13 cellular contexts compared by ENCODE assay signal in genomic region chr1:201704439-201704792, GRCh38.
A peak's percentile ranks its signal among the peaks of the same experiment; 100 is the strongest.
DNase-seq lines count a peak whose midpoint lies in the region; ATAC-seq and TF ChIP-seq lines count a peak whose summit lies in the region.
"Had no signal": no experiment of that assay in that cellular context is flagged by ENCODE, and none has a peak within 500 bp of the region (broad histone marks: within the 10 kb centered on the region; RNA-seq: fewer than 3 reads in every experiment).

No MANE protein-coding gene starts in this region.

- H3K9me2 ChIP-seq in PC-9 (ENCODE audit: insufficient read depth), result no peaks in the 10 kb centered on the region

- no peaks in the 10 kb centered on the region for H3K36me3 ChIP-seq in PC-9 (ENCODE audit: low read depth)
- no peaks in the 10 kb centered on the region for H3K36me3 ChIP-seq in stomach smooth muscle (ENCODE audit: control insufficient read depth in 2 of 2, insufficient read depth in 2 of 2, low read length in 2 of 2)
- H3K36me3 ChIP-seq: lower lobe of right lung, WERI-Rb-1 had no signal

- H3K27me3 Mint-ChIP-seq in CD14-positive monocyte (ENCODE audit: low read depth in 3 of 3), result peaks cover 0 to 2% (median 0%) of the 10 kb centered on the region in 3 donors
- H3K27me3 Mint-ChIP-seq in glutamatergic neuron (ENCODE audit: unreplicated experiment), result peaks cover 14% of the 10 kb centered on the region
- peaks cover 3% of the 10 kb centered on the region for H3K27me3 Mint-ChIP-seq in T-helper 2 cell treated with Interferon-gamma antibody and Interleukin-4, amounts not matched to agents 5 μg/mL and 100 μg/mL, for 36 hours (ENCODE audit: low read depth)
- H3K27me3 Mint-ChIP-seq in immature natural killer cell (ENCODE audit: low read depth in 3 of 3), result peaks cover 0 to 5% (median 3%) of the 10 kb centered on the region in 3 donors

- no peaks in the 10 kb centered on the region for H3K9me3 ChIP-seq in PC-9 (ENCODE audit: insufficient read depth, low read depth)
- H3K9me3 ChIP-seq in stomach smooth muscle (ENCODE audit: control insufficient read depth in 2 of 2, low read length in 2 of 2), result peaks cover 0 to 4% of the 10 kb centered on the region in 2 donors
- H3K9me3 ChIP-seq: Caco-2, heart right ventricle, lower lobe of right lung had no signal

- no peaks in the 10 kb centered on the region for H3K36me3 Mint-ChIP-seq in CD14-positive monocyte
- H3K36me3 Mint-ChIP-seq in glutamatergic neuron (ENCODE audit: unreplicated experiment), result no peaks in the 10 kb centered on the region
- no peaks in the 10 kb centered on the region for H3K36me3 Mint-ChIP-seq in T-helper 2 cell treated with Interferon-gamma antibody and Interleukin-4, amounts not matched to agents 5 μg/mL and 100 μg/mL, for 36 hours (ENCODE audit: low read depth)
- no peaks in the 10 kb centered on the region for H3K36me3 Mint-ChIP-seq in immature natural killer cell

- H3K4me1 Mint-ChIP-seq in CD14-positive monocyte (peaks cover 12% of the 10 kb centered on the region), glutamatergic neuron (ENCODE audit: low read depth, unreplicated experiment) (peaks cover 47% of the 10 kb centered on the region), immature natural killer cell (no peaks in the 10 kb centered on the region)
- peaks cover 3% of the 10 kb centered on the region for H3K4me1 Mint-ChIP-seq in T-helper 2 cell treated with Interferon-gamma antibody and Interleukin-4, amounts not matched to agents 5 μg/mL and 100 μg/mL, for 36 hours (ENCODE audit: low read depth)
- H3K4me1 Mint-ChIP-seq: central memory CD8-positive, alpha-beta T cell had no signal

- POLR2A ChIA-PET in PC-9 (lab: Charles Lee; ENCODE audit: unreplicated experiment), result no interaction called here

- ATAC-seq in HG03196 (IDR thresholded peaks at IDR 0.05; ENCODE audit: unreplicated experiment), result no peak

- peak; percentile 70 for TF ChIP-seq CTCF in CD14-positive monocyte (IDR thresholded peaks at IDR 0.05)
- peak; percentile 37; the same call in 1 of the 2 replicates for TF ChIP-seq CTCF in PC-9 (conservative IDR thresholded peaks at IDR 0.05)
- TF ChIP-seq CTCF in glutamatergic neuron (IDR thresholded peaks at IDR 0.05; ENCODE audit: partially characterized antibody, unreplicated experiment), result peak; percentile 32

- H3K27me3 ChIP-seq in PC-9 (ENCODE audit: insufficient read depth, low read depth) (no peaks in the 10 kb centered on the region), stomach smooth muscle (ENCODE audit: control insufficient read depth in 1 of 2, insufficient read depth in 2 of 2, low read length in 2 of 2) (no peaks in the 10 kb centered on the region)
- H3K27me3 ChIP-seq: heart right ventricle had no signal

- H3K4me3 Mint-ChIP-seq in CD14-positive monocyte (no peak overlapping the region), glutamatergic neuron (ENCODE audit: unreplicated experiment) (peak overlapping the region; percentile 6), immature natural killer cell (no peak overlapping the region)
- H3K4me3 Mint-ChIP-seq in T-helper 2 cell treated with Interferon-gamma antibody and Interleukin-4, amounts not matched to agents 5 μg/mL and 100 μg/mL, for 36 hours, result no peak overlapping the region
- H3K4me3 Mint-ChIP-seq: central memory CD8-positive, alpha-beta T cell had no signal

- H3K4me1 ChIP-seq in PC-9 (replicated peaks; ENCODE audit: insufficient read depth) (no peaks in the 10 kb centered on the region), stomach smooth muscle (ENCODE audit: control insufficient read depth, insufficient read depth, low read length) (peaks cover 29% of the 10 kb centered on the region)
- H3K4me1 ChIP-seq: Caco-2 had no signal

- no peak overlapping the region for H3K4me2 ChIP-seq in PC-9

- H3K4me3 ChIP-seq in PC-9, result no peak overlapping the region
- no peak overlapping the region for H3K4me3 ChIP-seq in stomach smooth muscle (ENCODE audit: low read length in 2 of 2)
- H3K4me3 ChIP-seq: heart right ventricle, lower lobe of right lung had no signal

- H3K9me3 Mint-ChIP-seq in CD14-positive monocyte (peaks cover 0 to 4% (median 0%) of the 10 kb centered on the region in 7 donors), glutamatergic neuron (ENCODE audit: unreplicated experiment) (peaks cover 19% of the 10 kb centered on the region), immature natural killer cell (peaks cover 0 to 1% (median 0%) of the 10 kb centered on the region in 6 donors)
- peaks cover 6% of the 10 kb centered on the region for H3K9me3 Mint-ChIP-seq in T-helper 2 cell treated with Interferon-gamma antibody and Interleukin-4, amounts not matched to agents 5 μg/mL and 100 μg/mL, for 36 hours

- H3K79me2 ChIP-seq in PC-9 (ENCODE audit: low read depth), result no peaks in the 10 kb centered on the region

- no peak for DNase-seq in CD14-positive monocyte (ENCODE audit: low spot score)
- DNase-seq in PC-9, result no peak
- DNase-seq in glutamatergic neuron, result no peak
- no peak for DNase-seq in T-helper 2 cell treated with Interferon-gamma antibody and Interleukin-4, amounts not matched to agents 5 μg/mL and 100 μg/mL, for 36 hours (ENCODE audit: low spot score)
- DNase-seq in immature natural killer cell, result no peak
- DNase-seq in effector CD8-positive, alpha-beta T cell (lab: John Stamatoyannopoulos, UW), result no peak

- no peak overlapping the region for H2AFZ ChIP-seq in PC-9

- CTCF ChIA-PET in PC-9 (lab: Charles Lee), result interaction anchor here (2.0 kb wide), 1 partner anchor 145 kb away, joined by 14 read pairs; no protein-coding TSS in a partner anchor

- H4K20me1 ChIP-seq in PC-9 (ENCODE audit: insufficient read depth), result 0 out of 2 replicates have a peak, but pooled peaks cover 4% of the 10 kb centered on the region

- no peaks in the 10 kb centered on the region for H3F3A ChIP-seq in PC-9 (ENCODE audit: insufficient read depth, low read depth)

- no peak overlapping the region for H3K9ac ChIP-seq in stomach smooth muscle (ENCODE audit: low read length in 2 of 2)

- BruUV-seq in PC-9 (replicated peaks; lab: Mats Ljungman, UMichigan), result no TSS peak

- H3K27ac Mint-ChIP-seq in CD14-positive monocyte, result no peak overlapping the region
- H3K27ac Mint-ChIP-seq in glutamatergic neuron (ENCODE audit: unreplicated experiment), result peak overlapping the region; percentile 97
- no peak overlapping the region for H3K27ac Mint-ChIP-seq in T-helper 2 cell treated with Interferon-gamma antibody and Interleukin-4, amounts not matched to agents 5 μg/mL and 100 μg/mL, for 36 hours
- no peak overlapping the region for H3K27ac Mint-ChIP-seq in immature natural killer cell

- H3K27ac ChIP-seq in PC-9 (no peak overlapping the region), stomach smooth muscle (ENCODE audit: low read length) (peak overlapping the region; percentile 76)

- intact Hi-C loops in CD14-positive monocyte (cut with micrococcal nuclease) (loop anchor here (2.0 kb wide), 3 partner anchors 144 to 174 kb away; no protein-coding TSS in a partner anchor), PC-9 (cut with micrococcal nuclease; ENCODE audit: unreplicated experiment) (loop anchor here (1.0 kb wide), 3 partner anchors 145 to 222 kb away; no protein-coding TSS in a partner anchor)
